In genomic region chr15:77028451-77029165, GRCh38 we compare ENCODE assay signal across 11 cellular contexts. TPM values are rescaled to one million over a fixed set of nuclear protein-coding genes. Genes with fewer than 3 reads are reported as not detected.
A peak's percentile ranks its signal among the peaks of the same experiment; 100 is the strongest.
DNase-seq lines count a peak whose midpoint lies in the region; ATAC-seq, FAIRE-seq and TF ChIP-seq lines count a peak whose summit lies in the region.
"Had no signal": no experiment of that assay in that cellular context is flagged by ENCODE, and none has a peak within 500 bp of the region (broad histone marks: within the 10 kb centered on the region; RNA-seq: fewer than 3 reads in every experiment).

No MANE protein-coding gene starts in this region.

- no peak for ATAC-seq in activated CD8-positive, alpha-beta T cell treated with anti-CD3 and anti-CD28 coated beads, Interleukin-2, amount 10 ng/mL, durations not matched to agents 7 days and 5 days
- ATAC-seq in heart right ventricle (no peak), pancreas (no peak), HG03039 (IDR thresholded peaks at IDR 0.05; ENCODE audit: unreplicated experiment) (no peak), HG03139 (IDR thresholded peaks at IDR 0.05; ENCODE audit: unreplicated experiment) (no peak)

- intact Hi-C loops in heart right ventricle (cut with DNase I) = loop anchor here in 8 of 10 donors (5.0 to 10.0 kb wide), 5 partner anchors 54 to 516 kb away; no protein-coding TSS in a partner anchor
- intact Hi-C loops in pancreas (cut with DNase I) = loop anchor here in 1 of 3 donors (10.0 kb wide), 1 partner anchor 516 kb away; no protein-coding TSS in a partner anchor

- peaks cover 69% of the 10 kb centered on the region for H3K36me3 Mint-ChIP-seq in activated CD8-positive, alpha-beta T cell treated with anti-CD3 and anti-CD28 coated beads, Interleukin-2, amount 10 ng/mL, durations not matched to agents 7 days and 5 days (ENCODE audit: low read depth)

- peaks cover 66 to 89% (median 82%) of the 10 kb centered on the region in 10 experiments for H3K4me1 ChIP-seq in BLaER1 treated with 17β-estradiol and CSF1 and Interleukin-3, amounts not matched to agents 10 nM and 100 nM
- H3K4me1 ChIP-seq in heart right ventricle (peaks cover 0 to 21% (median 6%) of the 10 kb centered on the region in 9 donors), pancreas (peaks cover 0 to 4% (median 3%) of the 10 kb centered on the region in 3 donors)

- no peaks in the 10 kb centered on the region for H3K27me3 ChIP-seq in BLaER1 treated with 17β-estradiol and CSF1 and Interleukin-3, amounts not matched to agents 10 nM and 100 nM
- H3K27me3 ChIP-seq in heart right ventricle (peaks cover 0 to 10% (median 0%) of the 10 kb centered on the region in 7 donors), pancreas (no peaks in the 10 kb centered on the region)

- TF ChIP-seq CTCF in heart right ventricle (IDR thresholded peaks at IDR 0.05) = no peak
- no peak for TF ChIP-seq CTCF in pancreas (IDR thresholded peaks at IDR 0.05)

- peak overlapping the region; percentile 5 to 87 (median 75); a peak in 20 of 22 replicates for H3K4me2 ChIP-seq in BLaER1 treated with 17β-estradiol and CSF1 and Interleukin-3, amounts not matched to agents 10 nM and 100 nM

- H3K9me3 ChIP-seq in BLaER1 treated with 17β-estradiol and CSF1 and Interleukin-3, amounts not matched to agents 10 nM and 100 nM (replicated peaks in 1 of 11) = no peaks in the 10 kb centered on the region
- no peaks in the 10 kb centered on the region for H3K9me3 ChIP-seq in heart right ventricle
- no peaks in the 10 kb centered on the region for H3K9me3 ChIP-seq in pancreas

- WGBS in heart right ventricle, 2 donors = 38 to 47% methylated on average over 22 of the region's 22 CpGs
- 47 to 48% methylated on average over 22 of the region's 22 CpGs for WGBS in pancreas, 2 donors

- H3K27ac Mint-ChIP-seq in activated CD8-positive, alpha-beta T cell treated with anti-CD3 and anti-CD28 coated beads, Interleukin-2, amount 10 ng/mL, durations not matched to agents 7 days and 5 days = peak overlapping the region; percentile 60

- H3K27me3 Mint-ChIP-seq in activated CD8-positive, alpha-beta T cell treated with anti-CD3 and anti-CD28 coated beads, Interleukin-2, amount 10 ng/mL, durations not matched to agents 7 days and 5 days (ENCODE audit: low read depth) = no peaks in the 10 kb centered on the region

- POLR2A ChIA-PET in activated CD8-positive, alpha-beta T cell treated with anti-CD3 and anti-CD28 coated beads, Interleukin-2, amount 10 ng/mL, durations not matched to agents 7 days and 5 days (lab: Charles Lee) = no interaction called here

- H3K9ac ChIP-seq in BLaER1 treated with 17β-estradiol and CSF1 and Interleukin-3, amounts not matched to agents 10 nM and 100 nM = peak overlapping the region in 10 of 11 experiments; percentile 4 to 70 (median 47); a peak in 11 of 22 replicates

- peaks cover 62% of the 10 kb centered on the region for H3K4me1 Mint-ChIP-seq in activated CD8-positive, alpha-beta T cell treated with anti-CD3 and anti-CD28 coated beads, Interleukin-2, amount 10 ng/mL, durations not matched to agents 7 days and 5 days (ENCODE audit: low read depth)

- H3K4me3 ChIP-seq in BLaER1 treated with 17β-estradiol and CSF1 and Interleukin-3, amounts not matched to agents 10 nM and 100 nM = no peak overlapping the region
- H3K4me3 ChIP-seq in heart right ventricle (peak overlapping the region in 9 of 10 donors; percentile 8 to 44 (median 38)), pancreas (peak overlapping the region in 2 of 4 donors; percentile 20 to 45)

- peaks cover 0 to 100% (median 88%) of the 10 kb centered on the region in 11 experiments; a peak in 20 of 22 replicates for H4K20me1 ChIP-seq in BLaER1 treated with 17β-estradiol and CSF1 and Interleukin-3, amounts not matched to agents 10 nM and 100 nM

- no peak for DNase-seq in activated CD8-positive, alpha-beta T cell treated with anti-CD3 and anti-CD28 coated beads, Interleukin-2, amount 10 ng/mL, durations not matched to agents 7 days and 5 days
- no peak for DNase-seq in heart right ventricle
- peak in 5 of 6 donors; percentile 2 to 50 (median 15) for DNase-seq in pancreas
- DNase-seq in COLO668 (lab: John Stamatoyannopoulos, UW; ENCODE audit: unreplicated experiment) = no peak
- DNase-seq in A172 (ENCODE audit: low spot score) = no peak
- DNase-seq: DMS79 had no signal

- H3K4me3 Mint-ChIP-seq in activated CD8-positive, alpha-beta T cell treated with anti-CD3 and anti-CD28 coated beads, Interleukin-2, amount 10 ng/mL, durations not matched to agents 7 days and 5 days = no peak overlapping the region

- peaks cover 0 to 97% (median 95%) of the 10 kb centered on the region in 11 experiments; a peak in 18 of 22 replicates for H3K36me3 ChIP-seq in BLaER1 treated with 17β-estradiol and CSF1 and Interleukin-3, amounts not matched to agents 10 nM and 100 nM
- H3K36me3 ChIP-seq in heart right ventricle (peaks cover 0 to 79% (median 0%) of the 10 kb centered on the region in 9 donors), pancreas (no peaks in the 10 kb centered on the region)

- H3K27ac ChIP-seq in BLaER1 treated with 17β-estradiol and CSF1 and Interleukin-3, amounts not matched to agents 10 nM and 100 nM = peak overlapping the region in 8 of 11 experiments; percentile 5 to 74 (median 58); a peak in 9 of 22 replicates
- no peak overlapping the region for H3K27ac ChIP-seq in heart right ventricle
- no peak overlapping the region for H3K27ac ChIP-seq in pancreas

- CTCF ChIA-PET in activated CD8-positive, alpha-beta T cell treated with anti-CD3 and anti-CD28 coated beads, Interleukin-2, amount 10 ng/mL, durations not matched to agents 7 days and 5 days (lab: Charles Lee) = interaction anchor here (4.4 kb wide), 1 partner anchor 55 kb away, joined by 59 read pairs; no protein-coding TSS in a partner anchor

- no peak for FAIRE-seq in pancreas (lab: Jason Lieb, UNC)
- FAIRE-seq: HTR-8/SVneo had no signal

- no peaks in the 10 kb centered on the region for H3K9me3 Mint-ChIP-seq in activated CD8-positive, alpha-beta T cell treated with anti-CD3 and anti-CD28 coated beads, Interleukin-2, amount 10 ng/mL, durations not matched to agents 7 days and 5 days (ENCODE audit: insufficient read depth)

RNA-seq across cellular contexts. Expression of gene PSTPIP1, which starts 33.7 kb away (rescaled TPM):
- total RNA-seq in activated CD8-positive, alpha-beta T cell treated with anti-CD3 and anti-CD28 coated beads, Interleukin-2, amount 10 ng/mL, durations not matched to agents 7 days and 5 days = 100 to 1,000 TPM; 208 to 212 TPM
- total RNA-seq in heart right ventricle (10 to 100 TPM in 1 of 10 donors, 1 to 10 TPM in 8, not detected in 1; 1.3 to 10.4 (median 2.9) TPM), pancreas (1 to 10 TPM in 4 of 6 donors, under 1 TPM in 1, not detected in 1; 0.83 to 4.9 (median 3.1) TPM)
- polyA plus RNA-seq in heart right ventricle (1 to 10 TPM; 2.4 to 7.8 TPM), pancreas (1 to 10 TPM; 3.6 to 6.2 TPM)
- total RNA-seq in A172 (2014; rRNA removed; shearing (Covaris generic)) = 0.33 and 1.0 TPM in 2 replicates
- total RNA-seq: NCI-H460 had no signal

RNA-seq across cellular contexts. Expression of gene TSPAN3, which starts 42.3 kb away (rescaled TPM):
- total RNA-seq in activated CD8-positive, alpha-beta T cell treated with anti-CD3 and anti-CD28 coated beads, Interleukin-2, amount 10 ng/mL, durations not matched to agents 7 days and 5 days = 10 to 100 TPM; 17.4 to 18.4 TPM
- total RNA-seq in heart right ventricle (100 to 1,000 TPM in 5 of 10 donors, 10 to 100 TPM in 5; 82.6 to 118 (median 98.7) TPM), pancreas (100 to 1,000 TPM in 2 of 6 donors, 10 to 100 TPM in 4; 71.6 to 158 (median 88.5) TPM)
- polyA plus RNA-seq in heart right ventricle (100 to 1,000 TPM in 1 of 2 donors, 10 to 100 TPM in 1; 52.2 to 159 TPM), pancreas (100 to 1,000 TPM in 1 of 2 donors, 10 to 100 TPM in 1; 86.7 to 173 TPM)
- 396 and 439 TPM in 2 replicates for total RNA-seq in A172 (2014; rRNA removed; shearing (Covaris generic))

Comparison
In these comparisons a context has a peak if more than half of its experiments do, and no peak if none do; other contexts are left out.
1. H3K27ac ChIP-seq: peak in BLaER1 treated with 17β-estradiol and CSF1 and Interleukin-3, amounts not matched to agents 10 nM and 100 nM (8 of 11); none in heart right ventricle (0 of 10) and pancreas (0 of 4).
2. H3K4me3 ChIP-seq: peak in heart right ventricle (9 of 10); none in BLaER1 treated with 17β-estradiol and CSF1 and Interleukin-3, amounts not matched to agents 10 nM and 100 nM (0 of 10).
3. DNase-seq: peak in pancreas (5 of 6); none in activated CD8-positive, alpha-beta T cell treated with anti-CD3 and anti-CD28 coated beads, Interleukin-2, amount 10 ng/mL, durations not matched to agents 7 days and 5 days (single experiment), heart right ventricle (0 of 2), COLO668 (single experiment) and A172 (single experiment).
4. RNA of gene PSTPIP1, which starts 33.7 kb away (total RNA-seq): 208 to 212 TPM in activated CD8-positive, alpha-beta T cell treated with anti-CD3 and anti-CD28 coated beads, Interleukin-2, amount 10 ng/mL, durations not matched to agents 7 days and 5 days; 0.83 to 4.9 TPM in pancreas, 1.3 to 10.4 TPM in heart right ventricle and 0.33 to 1.0 TPM in A172; every median in the first group is over 10 times any median in the second.